Comparison of ENCODE assay signal across 17 cellular contexts in the genomic region with DNA sequence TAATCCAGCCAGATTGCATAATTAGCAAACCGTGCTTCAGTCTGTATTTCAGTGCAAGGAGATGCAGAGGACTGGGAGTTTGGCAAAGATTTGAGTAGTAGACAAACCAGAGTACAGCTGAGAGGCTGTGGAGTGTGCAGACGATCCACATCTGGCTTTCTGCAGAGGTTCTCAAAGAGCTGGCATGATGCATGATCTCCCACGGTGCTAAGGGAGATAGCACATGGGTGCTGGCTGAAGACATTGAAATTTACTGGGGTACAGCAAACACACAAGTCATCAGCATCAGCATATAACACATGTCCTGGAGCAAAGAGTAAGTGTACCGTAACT.
"Had no signal": no experiment of that assay in that cellular context is flagged by ENCODE, and none has a peak within 500 bp of the region (broad histone marks: within the 10 kb centered on the region; RNA-seq: fewer than 3 reads in every experiment).

No MANE protein-coding gene starts in this region.

- H3K27me3 ChIP-seq: gastroesophageal sphincter, ovary, suprapubic skin, thyroid gland had no signal

- H3K27ac ChIP-seq: epithelial cell of prostate, ovary, suprapubic skin, thyroid gland had no signal

- DNase-seq: effector memory CD4-positive, alpha-beta T cell; glutamatergic neuron; islet precursor cell; mammary epithelial cell; natural killer cell; nucleus accumbens; ovary; stimulated activated CD4-positive, alpha-beta T cell treated with anti-CD3 and anti-CD28 coated beads, Interleukin-2, amount 100 ng/mL, for 48 hours; stimulated activated naive CD4-positive, alpha-beta T cell treated with Interleukin-2 at 50 U/mL for 16 hours; thyroid gland had no signal

- H3K4me3 Mint-ChIP-seq: mesothelial cell of epicardium, natural killer cell, neural crest cell, type B pancreatic cell had no signal

- H3K36me3 ChIP-seq: gastroesophageal sphincter, ovary, suprapubic skin, thyroid gland had no signal

- H3K9me3 Mint-ChIP-seq: mesothelial cell of epicardium, natural killer cell, type B pancreatic cell had no signal

- H3K4me1 ChIP-seq: suprapubic skin, thyroid gland had no signal

- H3K4me1 Mint-ChIP-seq: natural killer cell, neural crest cell had no signal

- H3K4me2 ChIP-seq: smooth muscle cell had no signal

- H3K9me3 ChIP-seq: gastroesophageal sphincter, ovary, suprapubic skin, thyroid gland had no signal

- H3K27ac Mint-ChIP-seq: mesothelial cell of epicardium, natural killer cell, type B pancreatic cell had no signal

- H3K36me3 Mint-ChIP-seq: mesothelial cell of epicardium, natural killer cell, type B pancreatic cell had no signal

- H3K4me3 ChIP-seq: gastroesophageal sphincter, ovary, smooth muscle cell, suprapubic skin, thyroid gland had no signal
